ENCODE assay signal across 18 cellular contexts in genomic region chr2:95685513-95685912, GRCh38.
"Had no signal": no experiment of that assay in that cellular context is flagged by ENCODE, and none has a peak within 500 bp of the region (broad histone marks: within the 10 kb centered on the region; RNA-seq: fewer than 3 reads in every experiment).

No MANE protein-coding gene starts in this region.

- H3K4me3 ChIP-seq: esophagus muscularis mucosa, gastroesophageal sphincter, neural progenitor cell, ovary, testis, transverse colon had no signal

- H3K36me3 ChIP-seq: esophagus muscularis mucosa, gastroesophageal sphincter, neural progenitor cell, ovary, transverse colon had no signal

- H3K27me3 ChIP-seq: gastroesophageal sphincter, neural progenitor cell, ovary, testis, transverse colon had no signal

- H3K4me3 Mint-ChIP-seq: dendritic cell treated with granulocyte-macrophage colony-stimulating factor and Interleukin-4, amounts not matched to agents 40 ng/mL and 50 ng/mL, for 4 days; effector memory CD8-positive, alpha-beta T cell; mesothelial cell of epicardium; natural killer cell treated with Interleukin-12 subunit alpha and Interleukin-12 subunit beta and Interleukin-15 and Interleukin-18, amount 100 ng/mL, for 72 hours; neural progenitor cell; stimulated activated effector memory CD8-positive, alpha-beta T cell treated with anti-CD3 and anti-CD28 coated beads, Interleukin-12 subunit alpha, Interleukin-12 subunit beta, amount 100 ng/mL, for 72 hours had no signal

- H3K9me3 Mint-ChIP-seq: dendritic cell treated with granulocyte-macrophage colony-stimulating factor and Interleukin-4, amounts not matched to agents 40 ng/mL and 50 ng/mL, for 4 days; effector memory CD8-positive, alpha-beta T cell; mesothelial cell of epicardium; natural killer cell treated with Interleukin-12 subunit alpha and Interleukin-12 subunit beta and Interleukin-15 and Interleukin-18, amount 100 ng/mL, for 72 hours; neural progenitor cell; stimulated activated effector memory CD8-positive, alpha-beta T cell treated with anti-CD3 and anti-CD28 coated beads, Interleukin-12 subunit alpha, Interleukin-12 subunit beta, amount 100 ng/mL, for 72 hours had no signal

- H3K27ac ChIP-seq: esophagus muscularis mucosa, gastroesophageal sphincter, neural progenitor cell, ovary, testis, transverse colon had no signal

- H3K9me3 ChIP-seq: esophagus muscularis mucosa, gastroesophageal sphincter, ovary, testis, transverse colon had no signal

- H3K4me1 ChIP-seq: neural progenitor cell had no signal

- DNase-seq: cerebellar nuclear complex; effector memory CD8-positive, alpha-beta T cell; kidney; left cardiac atrium; ovary; right cardiac atrium; stimulated activated CD4-positive, alpha-beta T cell treated with anti-CD3 and anti-CD28 coated beads, Interleukin-4, amount 100 ng/mL, for 1 hour; stimulated activated CD8-positive, alpha-beta memory T cell treated with anti-CD3 and anti-CD28 coated beads, Interleukin-4, amount 100 ng/mL, for 48 hours; stimulated activated naive CD8-positive, alpha-beta T cell treated with anti-CD3 and anti-CD28 coated beads, Interleukin-15, Interleukin-2, amounts not matched to agents 100 U/mL and 50 U/mL, for 24 hours; testis; transverse colon had no signal

- H3K36me3 Mint-ChIP-seq: mesothelial cell of epicardium; natural killer cell treated with Interleukin-12 subunit alpha and Interleukin-12 subunit beta and Interleukin-15 and Interleukin-18, amount 100 ng/mL, for 72 hours; neural progenitor cell; stimulated activated effector memory CD8-positive, alpha-beta T cell treated with anti-CD3 and anti-CD28 coated beads, Interleukin-12 subunit alpha, Interleukin-12 subunit beta, amount 100 ng/mL, for 72 hours had no signal

- H3K27ac Mint-ChIP-seq: dendritic cell treated with granulocyte-macrophage colony-stimulating factor and Interleukin-4, amounts not matched to agents 40 ng/mL and 50 ng/mL, for 4 days; effector memory CD8-positive, alpha-beta T cell; mesothelial cell of epicardium; natural killer cell treated with Interleukin-12 subunit alpha and Interleukin-12 subunit beta and Interleukin-15 and Interleukin-18, amount 100 ng/mL, for 72 hours; neural progenitor cell; stimulated activated effector memory CD8-positive, alpha-beta T cell treated with anti-CD3 and anti-CD28 coated beads, Interleukin-12 subunit alpha, Interleukin-12 subunit beta, amount 100 ng/mL, for 72 hours had no signal

- ATAC-seq: effector memory CD8-positive, alpha-beta T cell; gastroesophageal sphincter; left cardiac atrium; natural killer cell treated with Interleukin-12 subunit alpha and Interleukin-12 subunit beta and Interleukin-15 and Interleukin-18, amount 100 ng/mL, for 72 hours; right cardiac atrium; stimulated activated effector memory CD8-positive, alpha-beta T cell treated with anti-CD3 and anti-CD28 coated beads, Interleukin-12 subunit alpha, Interleukin-12 subunit beta, amount 100 ng/mL, for 72 hours; stimulated activated naive CD8-positive, alpha-beta T cell treated with anti-CD3 and anti-CD28 coated beads, Interleukin-15, Interleukin-2, amounts not matched to agents 100 U/mL and 50 U/mL, for 24 hours had no signal
